8 cellular contexts compared by ENCODE assay signal in the genomic region with DNA sequence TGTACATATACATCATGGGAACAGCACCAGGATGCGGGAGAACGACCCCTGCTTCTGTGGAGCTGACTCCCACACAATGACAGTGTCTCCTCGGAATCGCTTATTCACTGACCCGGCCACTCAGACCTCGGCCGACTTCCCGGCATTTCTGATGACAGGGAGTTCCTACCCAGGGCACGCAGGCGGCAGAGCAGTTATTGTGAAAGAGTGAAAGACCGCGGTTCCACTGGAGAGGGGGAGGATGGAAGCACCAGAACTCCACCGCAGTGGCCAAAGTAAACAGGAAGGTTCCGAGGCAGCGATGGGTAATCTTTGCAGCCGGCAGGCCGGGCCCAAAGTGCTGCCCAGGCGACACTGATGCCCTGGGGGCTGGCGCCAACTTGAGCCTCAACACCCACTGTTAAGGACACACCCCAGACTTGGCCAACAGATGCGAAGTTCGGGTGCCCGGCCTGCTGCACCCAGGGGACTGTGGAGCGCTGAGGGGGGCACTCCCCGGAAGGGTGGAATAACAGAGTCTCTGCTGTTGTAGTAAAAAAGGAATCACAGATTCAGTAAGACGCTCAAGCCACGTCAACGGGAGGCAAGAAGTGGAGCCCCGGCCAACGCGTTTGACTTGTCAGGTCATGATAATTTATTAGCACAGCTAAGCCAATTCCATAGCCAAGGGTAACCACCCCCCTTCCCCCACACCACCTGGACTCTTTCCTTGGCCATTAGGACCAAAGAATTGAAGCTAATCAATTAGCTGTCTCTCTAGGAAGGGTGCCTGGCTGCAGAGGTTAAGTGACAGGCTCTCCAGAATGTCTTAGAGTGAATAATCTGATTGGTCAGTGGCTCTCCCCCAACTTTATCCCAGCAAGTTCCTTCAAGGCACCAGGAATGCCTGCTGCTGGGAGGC. TPM values are rescaled to one million over a fixed set of nuclear protein-coding genes. Genes with fewer than 3 reads are reported as not detected.
DNase-seq lines count a peak whose midpoint lies in the region; ATAC-seq, FAIRE-seq and TF ChIP-seq lines count a peak whose summit lies in the region.

No MANE protein-coding gene starts in this region.

- H3K9ac ChIP-seq in skeletal muscle satellite cell (ENCODE audit: low read depth, low read length) = peak overlapping the region; percentile 75

- H3K9me3 Mint-ChIP-seq in brain = no peaks in the 10 kb centered on the region

- DNase-seq in AG04450 (ENCODE audit: low read depth, low spot score) = no peak
- DNase-seq in M059J (ENCODE audit: low read depth) = peak; percentile 98
- no peak for DNase-seq in NCI-H1694 treated with DMSO at 0.1 percent for 48 hours (lab: John Stamatoyannopoulos, UW)
- no peak for DNase-seq in AML-193 (lab: John Stamatoyannopoulos, UW)

- ATAC-seq in GM18861 (IDR thresholded peaks at IDR 0.05; ENCODE audit: unreplicated experiment) = no peak

- H3K4me2 ChIP-seq in skeletal muscle satellite cell (ENCODE audit: low read length) = peak overlapping the region; percentile 77

- H3K4me3 Mint-ChIP-seq in brain = peak overlapping the region; percentile 60 to 73 (median 68)

- peak overlapping the region; percentile 95 for H3K27ac ChIP-seq in AG04450 (ENCODE audit: low read depth, low read length)

- POLR2A ChIA-PET in AG04450 (lab: Yijun Ruan, JAX) = no interaction called here

- peaks cover 33% of the 10 kb centered on the region for H3K36me3 Mint-ChIP-seq in brain

- TF ChIP-seq CTCF in AG04450 (IDR thresholded peaks at IDR 0.05; ENCODE audit: low read depth, low read length) (no peak), brain (conservative IDR thresholded peaks at IDR 0.05) (no peak)

- peaks cover 87% of the 10 kb centered on the region for H3K4me1 ChIP-seq in skeletal muscle satellite cell (ENCODE audit: control insufficient read depth, insufficient read depth, low read length)

- H3K27me3 ChIP-seq in AG04450 (ENCODE audit: control insufficient read depth, insufficient read depth, low read length) = no peaks in the 10 kb centered on the region
- H3K27me3 ChIP-seq in skeletal muscle satellite cell (ENCODE audit: control insufficient read depth, insufficient read depth, low read length) = no peaks in the 10 kb centered on the region

- H3K4me3 ChIP-seq in AG04450 (ENCODE audit: low read depth, low read length) (peak overlapping the region; percentile 46), skeletal muscle satellite cell (ENCODE audit: low read length) (peak overlapping the region; percentile 55)

- H3K27ac Mint-ChIP-seq in brain = peak overlapping the region; percentile 73 to 95 (median 87)

- peaks cover 82% of the 10 kb centered on the region for H3K4me1 Mint-ChIP-seq in brain

- peak; percentile 21 for FAIRE-seq in islet of Langerhans (lab: Jason Lieb, UNC)

- no peaks in the 10 kb centered on the region for H3K27me3 Mint-ChIP-seq in brain

- H3K36me3 ChIP-seq in skeletal muscle satellite cell (ENCODE audit: insufficient read depth, low read length) = peaks cover 32% of the 10 kb centered on the region

- CTCF ChIA-PET in AG04450 (lab: Charles Lee) = interaction anchor here (1.2 kb wide), 1 partner anchor 55 kb away, joined by 5 read pairs; no protein-coding TSS in a partner anchor

- H3K9me3 ChIP-seq in AG04450 (ENCODE audit: control insufficient read depth, insufficient read depth, low read length) (no peaks in the 10 kb centered on the region; the same call in 1 of the 2 replicates), skeletal muscle satellite cell (replicated peaks; ENCODE audit: low read length) (no peaks in the 10 kb centered on the region)

RNA-seq across cellular contexts. Expression of a gene that starts 5.8 kb away (rescaled TPM):
- polyA plus RNA-seq in AG04450 (2011; rRNA removed) (12.3 and 15.3 TPM in 2 replicates), brain (ENCODE audit: insufficient read depth, low read depth, low replicate concordance) (102 TPM)
- 17.5 and 18.0 TPM in 2 replicates for polyA minus RNA-seq in AG04450 (2011; rRNA and poly(A)+ RNA removed)
- 15.2 and 22.6 TPM in 2 replicates for total RNA-seq in M059J (2014; rRNA removed; shearing (Covaris generic))
- total RNA-seq in skeletal muscle satellite cell (2012; rRNA removed) = 10.9 and 12.2 TPM in 2 replicates

RNA-seq across cellular contexts. Expression of a gene that starts 59.5 kb away (rescaled TPM):
- polyA plus RNA-seq in AG04450 (2011; rRNA removed) (not detected in 2 replicates), brain (ENCODE audit: insufficient read depth, low read depth, low replicate concordance) (not detected)
- not detected in 2 replicates for polyA minus RNA-seq in AG04450 (2011; rRNA and poly(A)+ RNA removed)
- not detected in 2 replicates for total RNA-seq in M059J (2014; rRNA removed; shearing (Covaris generic))
- total RNA-seq in skeletal muscle satellite cell (2012; rRNA removed) = not detected in 2 replicates
